9 cellular contexts compared by ENCODE assay signal in the genomic region with DNA sequence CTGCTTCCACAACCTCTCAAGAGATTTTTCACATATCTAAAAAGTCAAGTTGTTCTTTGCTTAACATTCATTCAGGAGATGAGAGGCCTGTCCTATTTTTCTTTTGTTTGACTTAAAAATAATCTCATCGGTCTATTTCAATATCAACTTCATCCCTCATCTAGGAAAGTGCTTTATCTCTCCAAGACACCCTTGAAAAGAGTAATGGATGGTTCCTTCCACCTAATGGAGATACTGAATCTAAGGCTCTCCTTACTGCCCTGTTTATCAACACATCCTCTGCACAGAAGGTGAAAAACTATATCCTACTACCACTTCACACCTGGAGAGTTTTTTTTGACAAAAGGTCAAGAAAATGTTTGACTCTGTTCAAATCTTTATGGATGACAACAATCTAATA. TPM values are rescaled to one million over a fixed set of nuclear protein-coding genes. Genes with fewer than 3 reads are reported as not detected.
DNase-seq lines count a peak whose midpoint lies in the region; ATAC-seq and TF ChIP-seq lines count a peak whose summit lies in the region.
"Had no signal": no experiment of that assay in that cellular context is flagged by ENCODE, and none has a peak within 500 bp of the region (broad histone marks: within the 10 kb centered on the region; RNA-seq: fewer than 3 reads in every experiment).

No MANE protein-coding gene starts in this region.

- CTCF ChIA-PET in T-cell (lab: Charles Lee): interaction anchor here in 1 of 2 donors (0.6 to 4.3 kb wide), 4 partner anchors 10 to 130 kb away, joined by 3 to 74 read pairs (median 24); partner anchors contain the start of gene AGPS

- no peak overlapping the region for H3K9ac ChIP-seq in fibroblast of lung (ENCODE audit: insufficient read depth, low read length)
- H3K9ac ChIP-seq in skeletal muscle tissue (ENCODE audit: low read depth in 1 of 3, low read length in 3 of 3): peak overlapping the region; percentile 89 to 99 (median 95)

- H3K27me3 ChIP-seq in fibroblast of lung (ENCODE audit: control insufficient read depth, insufficient read depth, low read length): no peaks in the 10 kb centered on the region
- H3K27me3 ChIP-seq in skeletal muscle tissue (ENCODE audit: control insufficient read depth in 3 of 3, insufficient read depth in 3 of 3, low read length in 3 of 3): no peaks in the 10 kb centered on the region

- H2AFZ ChIP-seq in fibroblast of lung (ENCODE audit: low read length): no peak overlapping the region

- H4K20me1 ChIP-seq in fibroblast of lung (ENCODE audit: control insufficient read depth, extremely low read depth, insufficient read depth, low read length): peaks cover 5% of the 10 kb centered on the region

- peaks cover 69% of the 10 kb centered on the region for H3K79me2 ChIP-seq in fibroblast of lung (ENCODE audit: control insufficient read depth, insufficient read depth, low read length)

- POLR2A ChIA-PET in T-cell (lab: Charles Lee): interaction anchor here (1.1 to 4.1 kb wide), 4 partner anchors 41 to 97 kb away, joined by 3 to 66 read pairs (median 19); partner anchors contain the start of gene HNRNPA3 (in 1 of the 2)

- H3K36me3 ChIP-seq in fibroblast of lung (ENCODE audit: control insufficient read depth, insufficient read depth, low read length) (no peaks in the 10 kb centered on the region), skeletal muscle tissue (ENCODE audit: control insufficient read depth in 3 of 3, insufficient read depth in 3 of 3, low read length in 3 of 3) (peaks cover 0 to 3% (median 0%) of the 10 kb centered on the region in 3 donors)

- H3K36me3 Mint-ChIP-seq in T-cell: peaks cover 27% of the 10 kb centered on the region

- peaks cover 4% of the 10 kb centered on the region for H3K4me1 ChIP-seq in fibroblast of lung (ENCODE audit: control insufficient read depth, extremely low read depth, insufficient read depth, low read length)
- peaks cover 20 to 50% (median 31%) of the 10 kb centered on the region in 3 donors for H3K4me1 ChIP-seq in skeletal muscle tissue (ENCODE audit: control insufficient read depth in 3 of 3, insufficient read depth in 3 of 3, low read length in 3 of 3)

- peaks cover 0 to 4% (median 3%) of the 10 kb centered on the region in 3 donors for H3K9me3 Mint-ChIP-seq in T-cell

- DNase-seq in HFF-Myc (ENCODE audit: extremely low read depth, low read depth) (no peak), T-cell (no peak), fibroblast of lung (ENCODE audit: low read depth in 2 of 2) (no peak), NCI-H524 treated with DMSO at 0.1 percent for 48 hours (lab: John Stamatoyannopoulos, UW) (no peak), kidney glomerular epithelial cell (lab: John Stamatoyannopoulos, UW) (no peak)
- no peak for DNase-seq in effector CD4-positive, alpha-beta T cell
- DNase-seq: posterior cingulate gyrus had no signal

- peaks cover 62 to 67% (median 64%) of the 10 kb centered on the region in 3 donors for H3K4me1 Mint-ChIP-seq in T-cell

- ATAC-seq in T-cell (replicated peaks in 1 of 4) (no peak), HG03439 (IDR thresholded peaks at IDR 0.05; ENCODE audit: unreplicated experiment) (no peak)

- H3K4me3 Mint-ChIP-seq in T-cell: peak overlapping the region; percentile 96 to 97 (median 96)

- no peaks in the 10 kb centered on the region for H3K9me3 ChIP-seq in fibroblast of lung (ENCODE audit: control insufficient read depth, insufficient read depth, low read depth, low read length)
- H3K9me3 ChIP-seq in skeletal muscle tissue (ENCODE audit: control insufficient read depth in 3 of 3, low read length in 3 of 3): no peaks in the 10 kb centered on the region

- H3K27ac Mint-ChIP-seq in T-cell: peak overlapping the region; percentile 92 to 98

- peak overlapping the region; percentile 81 for H3K4me2 ChIP-seq in fibroblast of lung (ENCODE audit: extremely low read depth, insufficient read depth, low read length)

- TF ChIP-seq CTCF in HFF-Myc (IDR thresholded peaks at IDR 0.05; ENCODE audit: low read depth, low read length, missing control alignments) (no peak), fibroblast of lung (conservative IDR thresholded peaks at IDR 0.05 in 1 of 2, IDR thresholded peaks at IDR 0.05 in 1 of 2; ENCODE audit: low read depth in 1 of 2, low read length in 2 of 2) (no peak)

- peak overlapping the region; percentile 97 for H3K27ac ChIP-seq in fibroblast of lung (ENCODE audit: insufficient read depth, low read length)
- peak overlapping the region; percentile 100 for H3K27ac ChIP-seq in skeletal muscle tissue (ENCODE audit: low read depth, low read length)

- peak overlapping the region; percentile 84 for H3K4me3 ChIP-seq in HFF-Myc (replicated peaks; ENCODE audit: low read depth, low read length)
- H3K4me3 ChIP-seq in fibroblast of lung (replicated peaks in 1 of 4; ENCODE audit: control extremely low read depth in 1 of 4, insufficient read depth in 1 of 4, low read depth in 3 of 4, low read length in 4 of 4): peak overlapping the region; percentile 60 to 89 (median 82)
- peak overlapping the region; percentile 82 to 89 (median 83) for H3K4me3 ChIP-seq in skeletal muscle tissue (ENCODE audit: low read length in 3 of 3)

- H3K27me3 Mint-ChIP-seq in T-cell: no peaks in the 10 kb centered on the region

RNA-seq across cellular contexts. Expression of gene NFE2L2, which starts 2.4 kb away (rescaled TPM):
- total RNA-seq in T-cell (10 to 100 TPM; 54.3 to 77.0 (median 73.8) TPM), fibroblast of lung (97.1 and 142 TPM in 2 replicates), skeletal muscle tissue (21.4 TPM)
- polyA plus RNA-seq in fibroblast of lung: 166 and 178 TPM in 2 replicates
- 77.8 and 92.7 TPM in 2 replicates for polyA plus RNA-seq in fibroblast of lung (2012)
- polyA minus RNA-seq in fibroblast of lung (ENCODE audit: low replicate concordance): 116 and 126 TPM in 2 replicates

RNA-seq across cellular contexts. Expression of gene HNRNPA3, which starts 49.5 kb away (rescaled TPM):
- total RNA-seq in T-cell: 100 to 1,000 TPM; 134 to 220 (median 151) TPM
- 33.9 and 34.5 TPM in 2 replicates for total RNA-seq in fibroblast of lung
- 81.2 and 106 TPM in 2 replicates for polyA plus RNA-seq in fibroblast of lung
- polyA plus RNA-seq in fibroblast of lung (2012): 365 and 474 TPM in 2 replicates
- 5.8 and 7.3 TPM in 2 replicates for polyA minus RNA-seq in fibroblast of lung (ENCODE audit: low replicate concordance)
- 49.1 TPM for total RNA-seq in skeletal muscle tissue
